19 cellular contexts compared by ENCODE assay signal in the genomic region with DNA sequence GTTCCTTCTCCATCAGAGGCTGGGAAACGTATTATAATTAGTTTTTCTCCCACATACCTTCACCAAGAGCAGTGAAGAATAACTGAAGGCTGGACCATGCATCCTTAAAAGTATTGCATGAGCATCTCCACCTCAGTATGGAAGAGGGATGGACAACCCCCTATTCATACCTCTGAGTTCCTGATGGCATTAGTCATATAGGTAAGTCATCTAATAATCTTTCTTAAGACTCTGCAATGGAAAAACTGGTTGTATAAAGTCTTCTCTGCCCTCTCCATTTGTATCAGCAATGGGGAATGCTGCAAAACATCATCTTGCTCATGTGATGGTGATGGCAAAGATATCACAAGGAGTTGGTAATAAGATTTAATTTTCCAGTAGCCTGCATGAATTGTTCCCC. TPM values are rescaled to one million over a fixed set of nuclear protein-coding genes. Genes with fewer than 3 reads are reported as not detected.
A peak's percentile ranks its signal among the peaks of the same experiment; 100 is the strongest.
DNase-seq lines count a peak whose midpoint lies in the region; ATAC-seq, FAIRE-seq and TF ChIP-seq lines count a peak whose summit lies in the region.
"Had no signal": no experiment of that assay in that cellular context is flagged by ENCODE, and none has a peak within 500 bp of the region (broad histone marks: within the 10 kb centered on the region; RNA-seq: fewer than 3 reads in every experiment).

No MANE protein-coding gene starts in this region.

- TF ChIP-seq POLR2A in GM12878 (IDR thresholded peaks at IDR 0.05; ENCODE audit: low read depth, low read length) = no peak

- TF ChIP-seq RAD21 in GM12878 (IDR thresholded peaks at IDR 0.05; ENCODE audit: insufficient read depth, low read depth, low read length) = no peak

- no peaks in the 10 kb centered on the region for H3K27me3 Mint-ChIP-seq in stimulated activated naive CD8-positive, alpha-beta T cell treated with anti-CD3 and anti-CD28 coated beads, Interleukin-15, Interleukin-2, amounts not matched to agents 100 ng/mL and 50 ng/mL, for 24 hours
- H3K27me3 Mint-ChIP-seq: CD4-positive, alpha-beta memory T cell had no signal

- no peak overlapping the region for H3K4me3 Mint-ChIP-seq in stimulated activated naive CD8-positive, alpha-beta T cell treated with anti-CD3 and anti-CD28 coated beads, Interleukin-15, Interleukin-2, amounts not matched to agents 100 ng/mL and 50 ng/mL, for 24 hours
- H3K4me3 Mint-ChIP-seq: CD4-positive, alpha-beta memory T cell had no signal

- TF ChIP-seq EP300 in GM12878 (IDR thresholded peaks at IDR 0.05; ENCODE audit: borderline replicate concordance in 1 of 2, control insufficient read depth in 1 of 2, low read depth in 2 of 2, low read length in 2 of 2) = no peak

- SMC1A ChIA-PET in GM12878 (lab: Charles Lee; ENCODE audit: uncharacterized antibody, unreplicated experiment) = no interaction called here

- in situ Hi-C loops in GM12878 (cut with MboI) = no loop called here

- H3K9me3 Mint-ChIP-seq in stimulated activated naive CD8-positive, alpha-beta T cell treated with anti-CD3 and anti-CD28 coated beads, Interleukin-15, Interleukin-2, amounts not matched to agents 100 ng/mL and 50 ng/mL, for 24 hours = no peaks in the 10 kb centered on the region
- H3K9me3 Mint-ChIP-seq: CD4-positive, alpha-beta memory T cell had no signal

- RAD21 ChIA-PET in GM12878 (lab: Charles Lee; ENCODE audit: unreplicated experiment) = no interaction called here

- H2AFZ ChIP-seq in GM12878 (ENCODE audit: control insufficient read depth, low read depth, low read length) = no peak overlapping the region

- CTCF ChIA-PET in GM12878 (lab: Yijun Ruan, JAX) = interaction anchor here (0.8 to 1.6 kb wide), 3 partner anchors 11 to 47 kb away, joined by 3 read pairs; no protein-coding TSS in a partner anchor

- H3K36me3 ChIP-seq in GM12878 (ENCODE audit: control insufficient read depth in 2 of 2, insufficient read depth in 2 of 2, low read length in 1 of 2) = peaks cover 5 to 40% of the 10 kb centered on the region in 2 experiments

- intact Hi-C loops in GM12878 (cut with micrococcal nuclease; ENCODE audit: unreplicated experiment) = no loop called here

- no peak overlapping the region for H3K4me3 ChIP-seq in GM12878

- H3K4me1 Mint-ChIP-seq in stimulated activated naive CD8-positive, alpha-beta T cell treated with anti-CD3 and anti-CD28 coated beads, Interleukin-15, Interleukin-2, amounts not matched to agents 100 ng/mL and 50 ng/mL, for 24 hours (ENCODE audit: low read depth) = no peaks in the 10 kb centered on the region
- H3K4me1 Mint-ChIP-seq: CD4-positive, alpha-beta memory T cell had no signal

- WGBS in GM12878 (ENCODE audit: insufficient coverage, insufficient replicate concordance, low lambda C conversion rate, missing lambda C conversion rate) = 81% methylated on average over 1 of the region's 1 CpG

- no peaks in the 10 kb centered on the region for H4K20me1 ChIP-seq in GM12878 (ENCODE audit: control insufficient read depth, insufficient read depth)

- H3K9ac ChIP-seq in GM12878 (ENCODE audit: control insufficient read depth, insufficient read depth, low read length) = no peak overlapping the region

- no peak for ATAC-seq in stimulated activated naive CD8-positive, alpha-beta T cell treated with anti-CD3 and anti-CD28 coated beads, Interleukin-15, Interleukin-2, amounts not matched to agents 100 U/mL and 50 U/mL, for 24 hours
- ATAC-seq in GM12878 (no peak), foreskin keratinocyte (peak; percentile 92), HG03432 (IDR thresholded peaks at IDR 0.05; ENCODE audit: unreplicated experiment) (no peak), HG03457 (IDR thresholded peaks at IDR 0.05; ENCODE audit: unreplicated experiment) (no peak)
- ATAC-seq: HCT116 had no signal

- no peak for FAIRE-seq in GM12878 (lab: Jason Lieb, UNC)
- FAIRE-seq: G401.6, GM12891 had no signal

- TF ChIP-seq CTCF in GM12878 (IDR thresholded peaks at IDR 0.05 in 2 of 3, conservative IDR thresholded peaks at IDR 0.05 in 1 of 3; ENCODE audit: control insufficient read depth in 2 of 3, extremely low read depth in 1 of 3, insufficient read depth in 1 of 3, low read depth in 3 of 3, low read length in 3 of 3) (no peak), foreskin keratinocyte (conservative IDR thresholded peaks at IDR 0.05) (no peak)

- POLR2A ChIA-PET in GM12878 (lab: Charles Lee) = no interaction called here

- H3K4me2 ChIP-seq in GM12878 (ENCODE audit: control insufficient read depth, insufficient read depth) = no peak overlapping the region

- no peaks in the 10 kb centered on the region for H3K9me3 ChIP-seq in GM12878 (replicated peaks; ENCODE audit: control insufficient read depth, insufficient read depth, low read length)
- H3K9me3 ChIP-seq: Caco-2 had no signal

- TSS peak; percentile 18 for BruUV-seq in GM12878 (replicated peaks; lab: Mats Ljungman, UMichigan)

- H3K27ac ChIP-seq in GM12878 (ENCODE audit: control insufficient read depth, insufficient read depth) (no peak overlapping the region), foreskin keratinocyte (no peak overlapping the region)

- no peak for DNase-seq in stimulated activated naive CD8-positive, alpha-beta T cell treated with anti-CD3 and anti-CD28 coated beads, Interleukin-15, Interleukin-2, amounts not matched to agents 100 U/mL and 50 U/mL, for 24 hours
- DNase-seq in GM12878 (ENCODE audit: low read depth, low spot score) (no peak), foreskin keratinocyte (peak; percentile 46 to 70), GM03348 (ENCODE audit: low spot score) (no peak)
- DNase-seq: Caco-2; CD4-positive, alpha-beta memory T cell; KG1; MM.1S; NCI-H2029; NCI-H446; NCI-H524 treated with DMSO at 0.1 percent for 48 hours; NCI-H774; SHP77 had no signal

- H3K4me1 ChIP-seq in GM12878 (ENCODE audit: control insufficient read depth, insufficient read depth, low read length) (no peaks in the 10 kb centered on the region), foreskin keratinocyte (no peaks in the 10 kb centered on the region)
- H3K4me1 ChIP-seq: Caco-2 had no signal

- peaks cover 59% of the 10 kb centered on the region for H3K36me3 Mint-ChIP-seq in stimulated activated naive CD8-positive, alpha-beta T cell treated with anti-CD3 and anti-CD28 coated beads, Interleukin-15, Interleukin-2, amounts not matched to agents 100 ng/mL and 50 ng/mL, for 24 hours (ENCODE audit: low read depth)

- peak overlapping the region; percentile 16 for H3K27ac Mint-ChIP-seq in stimulated activated naive CD8-positive, alpha-beta T cell treated with anti-CD3 and anti-CD28 coated beads, Interleukin-15, Interleukin-2, amounts not matched to agents 100 ng/mL and 50 ng/mL, for 24 hours

- no peaks in the 10 kb centered on the region for H3K79me2 ChIP-seq in GM12878 (ENCODE audit: control insufficient read depth, insufficient read depth, low read length)

- no peaks in the 10 kb centered on the region for H3K27me3 ChIP-seq in GM12878 (replicated peaks in 1 of 2; ENCODE audit: control insufficient read depth in 2 of 2, insufficient read depth in 2 of 2, low read length in 1 of 2)
- no peaks in the 10 kb centered on the region for H3K27me3 ChIP-seq in foreskin keratinocyte

TF ChIP-seq in GM12878, 131 proteins besides CTCF, POLR2A, EP300 and RAD21 (continues in another document):
- TF ChIP-seq ETV6 (conservative IDR thresholded peaks at IDR 0.05 in 1 of 2, IDR thresholded peaks at IDR 0.05 in 1 of 2; ENCODE audit: borderline replicate concordance in 1 of 2, low read depth in 1 of 2) (no peak), RFX5 (IDR thresholded peaks at IDR 0.05; ENCODE audit: low read depth, low read length) (no peak), YBX1 (IDR thresholded peaks at IDR 0.05) (no peak)

RNA-seq across cellular contexts. Expression of gene PGM3, which starts 24.5 kb away (rescaled TPM):
- 73.3 and 81.6 TPM in 2 replicates for total RNA-seq in GM12878 (2013; cell fraction: nucleolus; rRNA removed)
- total RNA-seq in GM12878 (2014; rRNA removed) (15.1 and 15.4 TPM in 2 replicates), GM12878 (2014; rRNA removed; fragmentation: Illumina TruSeq; extraction: Trizol) (26.2 and 26.5 TPM in 2 replicates), GM12878 (2021) (19.8 and 22.4 TPM in 2 replicates), foreskin keratinocyte (32.3 and 40.6 TPM in 2 replicates)
- 31.9 TPM for polyA plus RNA-seq in GM12878 (2011; ENCODE audit: low read depth)
- polyA plus RNA-seq in GM12878 (2011; rRNA removed) (32.6 and 34.2 TPM in 2 replicates), GM12878 (2014; fragmentation: Illumina TruSeq; extraction: Trizol) (13.0 and 19.8 TPM in 2 replicates), GM12878 (2014; fragmentation: Nextera tagmentation; extraction: Ambion mirVana) (10 to 100 TPM; 23.1 to 28.6 TPM), GM12878 (2014; rRNA removed) (14.7 and 14.8 TPM in 2 replicates), GM12878 (2016; fragmentation: Nextera tagmentation; extraction: Ambion mirVana) (10 to 100 TPM; 32.0 to 36.0 TPM), foreskin keratinocyte (17.5 and 18.7 TPM in 2 replicates)
- 8.6 and 13.5 TPM in 2 replicates for polyA plus RNA-seq in GM12878 (2011; cell fraction: cytosol; rRNA removed)
- 23.7 and 46.9 TPM in 2 replicates for polyA plus RNA-seq in GM12878 (2011; cell fraction: nucleus; rRNA removed)
- 21.4 and 24.2 TPM in 2 replicates for polyA plus RNA-seq in GM12878 (2012)
- 38.5 and 81.3 TPM in 2 replicates for polyA minus RNA-seq in GM12878 (2011; rRNA and poly(A)+ RNA removed)
- polyA minus RNA-seq in GM12878 (2011; cell fraction: cytosol; rRNA and poly(A)+ RNA removed) = 17.8 and 20.8 TPM in 2 replicates
- 39.2 and 43.3 TPM in 2 replicates for polyA minus RNA-seq in GM12878 (2011; cell fraction: nucleus; rRNA and poly(A)+ RNA removed)

RNA-seq across cellular contexts. Expression of gene RWDD2A, which starts 24.6 kb away (rescaled TPM):
- 5.3 and 5.9 TPM in 2 replicates for total RNA-seq in GM12878 (2013; cell fraction: nucleolus; rRNA removed)
- total RNA-seq in GM12878 (2014; rRNA removed) = 2.5 and 2.7 TPM in 2 replicates
- total RNA-seq in GM12878 (2014; rRNA removed; fragmentation: Illumina TruSeq; extraction: Trizol) = 2.4 and 2.9 TPM in 2 replicates
- 2.3 and 2.4 TPM in 2 replicates for total RNA-seq in GM12878 (2021)
- polyA plus RNA-seq in GM12878 (2011; ENCODE audit: low read depth) = 2.8 TPM
- polyA plus RNA-seq in GM12878 (2011; rRNA removed) = 4.6 and 6.2 TPM in 2 replicates
- 2.0 and 2.2 TPM in 2 replicates for polyA plus RNA-seq in GM12878 (2011; cell fraction: cytosol; rRNA removed)
- polyA plus RNA-seq in GM12878 (2011; cell fraction: nucleus; rRNA removed) = 3.4 and 5.0 TPM in 2 replicates
- polyA plus RNA-seq in GM12878 (2012) = 3.2 and 4.6 TPM in 2 replicates
- polyA plus RNA-seq in GM12878 (2014; fragmentation: Illumina TruSeq; extraction: Trizol) = 2.9 and 3.9 TPM in 2 replicates
- polyA plus RNA-seq in GM12878 (2014; fragmentation: Nextera tagmentation; extraction: Ambion mirVana) = 1 to 10 TPM; 3.2 to 3.4 TPM
- polyA plus RNA-seq in GM12878 (2014; rRNA removed) = 2.1 and 2.6 TPM in 2 replicates
- 1 to 10 TPM; 2.7 to 4.5 TPM for polyA plus RNA-seq in GM12878 (2016; fragmentation: Nextera tagmentation; extraction: Ambion mirVana)
- 3.2 and 3.7 TPM in 2 replicates for polyA minus RNA-seq in GM12878 (2011; rRNA and poly(A)+ RNA removed)
- polyA minus RNA-seq in GM12878 (2011; cell fraction: cytosol; rRNA and poly(A)+ RNA removed) = 0.80 and 1.6 TPM in 2 replicates
- 3.5 and 4.4 TPM in 2 replicates for polyA minus RNA-seq in GM12878 (2011; cell fraction: nucleus; rRNA and poly(A)+ RNA removed)
- 1.1 TPM in 2 replicates for total RNA-seq in foreskin keratinocyte
- polyA plus RNA-seq in foreskin keratinocyte = 0.91 and 0.94 TPM in 2 replicates

Comparison
In these comparisons a context has a peak if more than half of its experiments do, and no peak if none do; other contexts are left out.
1. DNase-seq: peak in foreskin keratinocyte (2 of 2); none in stimulated activated naive CD8-positive, alpha-beta T cell treated with anti-CD3 and anti-CD28 coated beads, Interleukin-15, Interleukin-2, amounts not matched to agents 100 U/mL and 50 U/mL, for 24 hours (single experiment), GM12878 (single experiment) and GM03348 (single experiment).